ENCODE assay signal across 8 cellular contexts in genomic region chr20:62791301-62792181, GRCh38. TPM values are rescaled to one million over a fixed set of nuclear protein-coding genes. Genes with fewer than 3 reads are reported as not detected.
A peak's percentile ranks its signal among the peaks of the same experiment; 100 is the strongest.
DNase-seq lines count a peak whose midpoint lies in the region; ATAC-seq and TF ChIP-seq lines count a peak whose summit lies in the region.

No MANE protein-coding gene starts in this region.

- H3K9me2 ChIP-seq in GM23248 (ENCODE audit: insufficient read depth): no peaks in the 10 kb centered on the region

- in situ Hi-C loops in ACHN (cut with HindIII; ENCODE audit: low pct_ligation_motif_present, low pct_unique_long_range_greater_than_20kb, low sequenced_read_pairs): no loop called here
- in situ Hi-C loops in GM23248 (cut with MboI): loop anchor here (25.0 kb wide), 1 partner anchor 279 kb away; no protein-coding TSS in a partner anchor
- in situ Hi-C loops in brain microvascular endothelial cell (cut with HindIII; ENCODE audit: low pct_ligation_motif_present, low sequenced_read_pairs): no loop called here

- H3K4me3 ChIP-seq in GM23248 (no peak overlapping the region), brain microvascular endothelial cell (ENCODE audit: low read depth, low read length) (no peak overlapping the region)

- no peaks in the 10 kb centered on the region for H3K79me2 ChIP-seq in GM23248 (ENCODE audit: insufficient read depth)

- peaks cover 16% of the 10 kb centered on the region for H3F3A ChIP-seq in GM23248 (ENCODE audit: insufficient read depth)

- H4K20me1 ChIP-seq in GM23248 (ENCODE audit: insufficient read depth): no peaks in the 10 kb centered on the region

- peaks cover 14% of the 10 kb centered on the region; the same call in 1 of the 2 replicates for H3K4me1 ChIP-seq in GM23248 (ENCODE audit: insufficient read depth)

- WGBS in GM23248 (ENCODE audit: low coverage in 1 of 2, low lambda C conversion rate in 2 of 2, missing lambda C conversion rate in 2 of 2), 2 experiments: 18 to 19% methylated on average over 23 of the region's 23 CpGs

- no peak for ATAC-seq in GM21737 (IDR thresholded peaks at IDR 0.05; ENCODE audit: unreplicated experiment)

- no peaks in the 10 kb centered on the region for H3K27me3 ChIP-seq in GM23248 (replicated peaks; ENCODE audit: insufficient read depth)
- H3K27me3 ChIP-seq in brain microvascular endothelial cell (replicated peaks): no peaks in the 10 kb centered on the region

- 0 out of 2 replicates have a peak overlapping the region, but pooled peaks have one; percentile 20 for H2AFZ ChIP-seq in GM23248

- no peaks in the 10 kb centered on the region for H3K9me3 ChIP-seq in GM23248 (ENCODE audit: low read depth)

- no peak overlapping the region for H3K9ac ChIP-seq in GM23248

- H3K4me2 ChIP-seq in GM23248 (ENCODE audit: unreplicated experiment): peak overlapping the region; percentile 42

- H3K27ac ChIP-seq in GM23248: no peak overlapping the region
- peak overlapping the region; percentile 54 for H3K27ac ChIP-seq in brain microvascular endothelial cell

- H3K36me3 ChIP-seq in GM23248 (ENCODE audit: low read depth) (no peaks in the 10 kb centered on the region), brain microvascular endothelial cell (replicated peaks) (no peaks in the 10 kb centered on the region)

- DNase-seq in ACHN (peak; percentile 88), GM23248 (peak; percentile 92), NCI-H2171 treated with DMSO at 0.1 percent for 48 hours (lab: John Stamatoyannopoulos, UW) (peak; percentile 96), UCSD-AML1 (lab: John Stamatoyannopoulos, UW; ENCODE audit: unreplicated experiment) (peak; percentile 89), brain microvascular endothelial cell (peak; percentile 85), iPS-NIHi11 (ENCODE audit: low spot score) (peak; percentile 78)
- peak; percentile 62 for DNase-seq in stimulated activated CD4-positive, alpha-beta T cell treated with anti-CD3 and anti-CD28 coated beads, Interleukin-12 subunit alpha, Interleukin-12 subunit beta, amount 100 ng/mL, for 4 hours

- TF ChIP-seq CTCF in brain microvascular endothelial cell (IDR thresholded peaks at IDR 0.05; ENCODE audit: low read depth, low read length, missing control alignments): peak; percentile 99

RNA-seq across cellular contexts. Expression of gene MRGBP, which starts 4.7 kb away (rescaled TPM):
- 15.7 and 17.7 TPM in 2 replicates for total RNA-seq in GM23248 (2014; rRNA removed; shearing (Covaris generic))
- polyA plus RNA-seq in GM23248 (2016; fragmentation: Nextera tagmentation; extraction: Ambion mirVana): 18.7 and 19.8 TPM in 2 replicates

RNA-seq across cellular contexts. Expression of gene OGFR, which starts 13.1 kb away (rescaled TPM):
- total RNA-seq in GM23248 (2014; rRNA removed; shearing (Covaris generic)): 42.4 and 52.2 TPM in 2 replicates
- 9.7 and 9.9 TPM in 2 replicates for polyA plus RNA-seq in GM23248 (2016; fragmentation: Nextera tagmentation; extraction: Ambion mirVana)

RNA-seq across cellular contexts. Expression of gene COL9A3, which starts 25.3 kb away (rescaled TPM):
- total RNA-seq in GM23248 (2014; rRNA removed; shearing (Covaris generic)): not detected in 2 replicates
- polyA plus RNA-seq in GM23248 (2016; fragmentation: Nextera tagmentation; extraction: Ambion mirVana): 0.25 TPM in 1 of 2 replicates, not detected in the other
